9 cellular contexts compared by ENCODE assay signal in genomic region chr9:127805620-127806019, GRCh38.
A peak's percentile ranks its signal among the peaks of the same experiment; 100 is the strongest.
DNase-seq lines count a peak whose midpoint lies in the region; ATAC-seq and TF ChIP-seq lines count a peak whose summit lies in the region.
"Had no signal": no experiment of that assay in that cellular context is flagged by ENCODE, and none has a peak within 500 bp of the region (broad histone marks: within the 10 kb centered on the region; RNA-seq: fewer than 3 reads in every experiment).

No MANE protein-coding gene starts in this region.

- no peak for TF ChIP-seq POLR2A in erythroblast (IDR thresholded peaks at IDR 0.05; ENCODE audit: low read length)

- no peaks in the 10 kb centered on the region for H3K9me3 ChIP-seq in DOHH2 (ENCODE audit: control insufficient read depth, insufficient read depth, low read length)

- no peak overlapping the region for H3K4me2 ChIP-seq in DOHH2 (ENCODE audit: low read length)

- DNase-seq in 8988T (peak; percentile 92), RWPE1 (ENCODE audit: low spot score) (no peak), erythroblast (lab: John Stamatoyannopoulos, UW) (peak; percentile 60 to 64), hippocampal formation (lab: John Stamatoyannopoulos, UW) (no peak), NCI-H774 (lab: John Stamatoyannopoulos, UW) (no peak), head of caudate nucleus (no peak)
- DNase-seq: activated B cell treated with CpG ODN at 0.5 μM for 24 hours had no signal

- ATAC-seq in HG02884 (IDR thresholded peaks at IDR 0.05; ENCODE audit: unreplicated experiment) = no peak

- H3K4me3 ChIP-seq in DOHH2 (ENCODE audit: low read length) = no peak overlapping the region

- H3K27me3 ChIP-seq in DOHH2 (ENCODE audit: control insufficient read depth, low read length) = no peaks in the 10 kb centered on the region

- CTCF ChIA-PET in RWPE1 (lab: Yijun Ruan, JAX) = interaction anchor here (0.6 to 1.2 kb wide), 3 partner anchors 48 to 74 kb away, joined by 3 to 4 read pairs (median 3); no protein-coding TSS in a partner anchor

- peaks cover 6% of the 10 kb centered on the region; the same call in 1 of the 2 replicates for H4K20me1 ChIP-seq in DOHH2 (ENCODE audit: control insufficient read depth, insufficient read depth, low read depth, low read length)

- peaks cover 36% of the 10 kb centered on the region for H3K79me2 ChIP-seq in DOHH2 (ENCODE audit: control insufficient read depth, low read length)

- H3F3A ChIP-seq in DOHH2 (ENCODE audit: control insufficient read depth, insufficient read depth) = 0 out of 2 replicates have a peak, but pooled peaks cover 4% of the 10 kb centered on the region

- H3K9me2 ChIP-seq in DOHH2 (replicated peaks; ENCODE audit: control insufficient read depth, low read length) = no peaks in the 10 kb centered on the region

- TF ChIP-seq CTCF in DOHH2 (IDR thresholded peaks at IDR 0.05; ENCODE audit: low read depth, low read length, poor library complexity, severe bottlenecking) (peak; percentile 60), RWPE1 (conservative IDR thresholded peaks at IDR 0.05; ENCODE audit: low read depth) (no peak)

- H3K27ac ChIP-seq in DOHH2 (ENCODE audit: low read depth, low read length) (no peak overlapping the region), RWPE1 (peak overlapping the region; percentile 68)

- peaks cover 28% of the 10 kb centered on the region for H3K4me1 ChIP-seq in DOHH2 (ENCODE audit: control insufficient read depth, low read length)

- POLR2A ChIA-PET in RWPE1 (lab: Yijun Ruan, JAX; ENCODE audit: low non-redundant PET) = interaction anchor here (0.6 to 0.7 kb wide), 2 partner anchors 17 to 174 kb away, joined by 3 to 4 read pairs; no protein-coding TSS in a partner anchor

- intact Hi-C loops in head of caudate nucleus (cut with DNase I) = no loop called here

- peaks cover 54% of the 10 kb centered on the region for H3K36me3 ChIP-seq in DOHH2 (ENCODE audit: control insufficient read depth, low read length)

Comparison
In these comparisons a context has a peak if more than half of its experiments do, and no peak if none do; other contexts are left out.
1. DNase-seq: peak in 8988T (single experiment) and erythroblast (2 of 2); none in RWPE1 (single experiment), hippocampal formation (0 of 2), NCI-H774 (single experiment) and head of caudate nucleus (0 of 42).